ENCODE assay signal across 9 cellular contexts in the genomic region with DNA sequence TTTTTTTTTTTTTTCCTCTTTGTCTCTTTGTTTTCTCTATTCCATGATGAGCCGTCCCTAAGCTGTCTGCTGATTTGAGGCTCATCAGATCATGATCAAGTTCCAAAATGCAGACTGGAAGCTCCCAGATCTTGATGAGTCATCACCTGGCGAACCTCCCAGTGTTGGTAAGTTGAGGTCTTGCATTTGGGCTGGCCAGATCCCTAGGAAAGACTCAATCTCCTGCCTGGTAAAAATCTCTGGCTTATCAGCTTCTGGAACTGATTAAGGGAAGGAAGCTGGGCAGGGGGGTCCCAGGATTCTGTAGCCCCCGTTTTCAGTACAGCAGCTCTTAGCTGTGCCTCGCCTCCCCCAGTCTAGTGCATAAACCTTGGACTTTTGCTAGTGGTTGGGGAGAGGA.
DNase-seq lines count a peak whose midpoint lies in the region; ATAC-seq and TF ChIP-seq lines count a peak whose summit lies in the region.
"Had no signal": no experiment of that assay in that cellular context is flagged by ENCODE, and none has a peak within 500 bp of the region (broad histone marks: within the 10 kb centered on the region; RNA-seq: fewer than 3 reads in every experiment).

No MANE protein-coding gene starts in this region.

- H3K27me3 ChIP-seq in SK-N-SH (ENCODE audit: insufficient read depth) = peaks cover 18% of the 10 kb centered on the region
- H3K27me3 ChIP-seq in esophagus squamous epithelium = peaks cover 0 to 97% (median 6%) of the 10 kb centered on the region in 4 donors
- peaks cover 20 to 30% (median 28%) of the 10 kb centered on the region in 3 donors for H3K27me3 ChIP-seq in gastrocnemius medialis

- no peak for ATAC-seq in gastrocnemius medialis

- H4K20me1 ChIP-seq in SK-N-SH (ENCODE audit: insufficient read depth) = no peaks in the 10 kb centered on the region

- no peak overlapping the region for H3K27ac ChIP-seq in SK-N-SH (ENCODE audit: low read depth in 2 of 2, low read length in 1 of 2)
- no peak overlapping the region for H3K27ac ChIP-seq in esophagus squamous epithelium
- H3K27ac ChIP-seq in gastrocnemius medialis = no peak overlapping the region

- H3K4me3 ChIP-seq in AG09309 (ENCODE audit: control insufficient read depth, low read depth, low read length) (no peak overlapping the region), SK-N-SH (ENCODE audit: low read depth in 2 of 2, low read length in 1 of 2) (no peak overlapping the region), fibroblast of villous mesenchyme (ENCODE audit: low read depth, low read length) (no peak overlapping the region), esophagus squamous epithelium (no peak overlapping the region), gastrocnemius medialis (no peak overlapping the region)

- H3K9me2 ChIP-seq in SK-N-SH = no peaks in the 10 kb centered on the region

- in situ Hi-C loops in gastrocnemius medialis (cut with MboI; ENCODE audit: low sequenced_read_pairs in 4 of 4) = no loop called here

- TF ChIP-seq EP300 in SK-N-SH (IDR thresholded peaks at IDR 0.05; ENCODE audit: borderline replicate concordance in 1 of 2, low read depth in 1 of 2, low read length in 1 of 2) = peak; percentile 13 to 14; a peak in 1 of 4 replicates

- H3K9me3 ChIP-seq in SK-N-SH (no peaks in the 10 kb centered on the region), esophagus squamous epithelium (peaks cover 0 to 14% (median 5%) of the 10 kb centered on the region in 3 donors), gastrocnemius medialis (no peaks in the 10 kb centered on the region)

- TF ChIP-seq CTCF in AG09309 (IDR thresholded peaks at IDR 0.05; ENCODE audit: control insufficient read depth, insufficient read depth, low read depth, low read length, missing control alignments) (no peak), SK-N-SH (IDR thresholded peaks at IDR 0.05) (no peak), fibroblast of villous mesenchyme (IDR thresholded peaks at IDR 0.05; ENCODE audit: insufficient read depth, low read depth, low read length) (no peak), esophagus squamous epithelium (IDR thresholded peaks at IDR 0.05) (no peak), gastrocnemius medialis (IDR thresholded peaks at IDR 0.05 in 4 of 5, conservative IDR thresholded peaks at IDR 0.05 in 1 of 5) (no peak)

- CTCF ChIA-PET in SK-N-SH (lab: Yijun Ruan, JAX) = interaction anchor here (0.6 to 3.6 kb wide), 6 partner anchors 10 to 96 kb away, joined by 3 to 14 read pairs (median 6); no protein-coding TSS in a partner anchor

- H3K4me1 ChIP-seq in SK-N-SH (ENCODE audit: control insufficient read depth in 1 of 2, insufficient read depth in 2 of 2, low read depth in 1 of 2, low read length in 1 of 2) (peaks cover 8 to 9% of the 10 kb centered on the region in 2 experiments; a peak in 2 of 4 replicates), esophagus squamous epithelium (no peaks in the 10 kb centered on the region), gastrocnemius medialis (no peaks in the 10 kb centered on the region)

- H3K4me2 ChIP-seq in SK-N-SH = peak overlapping the region; percentile 52; the same call in 1 of the 2 replicates

- POLR2A ChIA-PET in SK-N-SH (lab: Yijun Ruan, JAX) = interaction anchor here (1.3 kb wide), 2 partner anchors 56 to 123 kb away, joined by 3 read pairs; no protein-coding TSS in a partner anchor

- TF ChIP-seq POLR2A in esophagus squamous epithelium (IDR thresholded peaks at IDR 0.05) (no peak), gastrocnemius medialis (IDR thresholded peaks at IDR 0.05) (no peak)

- H3K36me3 ChIP-seq in SK-N-SH (replicated peaks in 1 of 2; ENCODE audit: control insufficient read depth in 1 of 2, insufficient read depth in 2 of 2, low read length in 1 of 2) = no peaks in the 10 kb centered on the region
- H3K36me3 ChIP-seq in esophagus squamous epithelium = no peaks in the 10 kb centered on the region
- H3K36me3 ChIP-seq in gastrocnemius medialis = no peaks in the 10 kb centered on the region

- H3K79me2 ChIP-seq in SK-N-SH (ENCODE audit: insufficient read depth) = no peaks in the 10 kb centered on the region

- TF ChIP-seq RAD21 in SK-N-SH (IDR thresholded peaks at IDR 0.05; ENCODE audit: low read length) = no peak

- DNase-seq in AG09309 (ENCODE audit: low read depth) (peak; percentile 55), GOT3 (lab: John Stamatoyannopoulos, UW) (peak; percentile 27), SK-N-SH (peak; percentile 66), fibroblast of villous mesenchyme (ENCODE audit: low read depth) (peak; percentile 73), esophagus squamous epithelium (lab: John Stamatoyannopoulos, UW) (no peak), NCI-H524 (lab: John Stamatoyannopoulos, UW) (no peak), NOMO-1 treated with dmso at 0.1 percent for 144 hours (lab: John Stamatoyannopoulos, UW; ENCODE audit: unreplicated experiment) (no peak), gastrocnemius medialis (no peak)
- DNase-seq: DMS153 had no signal

- no peak overlapping the region for H3K9ac ChIP-seq in SK-N-SH

- WGBS in SK-N-SH (ENCODE audit: low lambda C conversion rate) = 3% methylated on average over 4 of the region's 4 CpGs
- 15 to 39% methylated on average over 4 of the region's 4 CpGs for WGBS in esophagus squamous epithelium, 2 donors

- H3F3A ChIP-seq in SK-N-SH (replicated peaks; ENCODE audit: insufficient read depth) = no peaks in the 10 kb centered on the region

- intact Hi-C loops in esophagus squamous epithelium (cut with DNase I) = no loop called here
- intact Hi-C loops in gastrocnemius medialis (cut with DNase I; ENCODE audit: low total_unique reads) = no loop called here

- no peak overlapping the region for H2AFZ ChIP-seq in SK-N-SH (ENCODE audit: low read depth)

TF ChIP-seq in SK-N-SH, 30 proteins besides CTCF, POLR2A, EP300 and RAD21:
- TF ChIP-seq YY1 (IDR thresholded peaks at IDR 0.05; ENCODE audit: low read depth) (no peak), CHD2 (IDR thresholded peaks at IDR 0.05; ENCODE audit: low read length, partially characterized antibody) (peak; percentile 37), NFIC (IDR thresholded peaks at IDR 0.05; ENCODE audit: borderline replicate concordance) (peak; percentile 82), FOSL2 (IDR thresholded peaks at IDR 0.05; ENCODE audit: borderline replicate concordance, low read depth) (peak; percentile 60; the same call in 1 of the 2 replicates), GATA2 (CRISPR knock-in tag; IDR thresholded peaks at IDR 0.05) (no peak; the same call in 1 of the 2 replicates), JUND (IDR thresholded peaks at IDR 0.05) (peak; percentile 75), RCOR1 (IDR thresholded peaks at IDR 0.05; ENCODE audit: low read length) (peak; percentile 33; the same call in 1 of the 2 replicates), POLR2AphosphoS5 (IDR thresholded peaks at IDR 0.05; ENCODE audit: low read depth, low read length) (0 out of 2 replicates have a peak, but pooled peaks have one; percentile 19), TCF12 (IDR thresholded peaks at IDR 0.05) (peak; percentile 80)
- TF ChIP-seq, protein P1, sequence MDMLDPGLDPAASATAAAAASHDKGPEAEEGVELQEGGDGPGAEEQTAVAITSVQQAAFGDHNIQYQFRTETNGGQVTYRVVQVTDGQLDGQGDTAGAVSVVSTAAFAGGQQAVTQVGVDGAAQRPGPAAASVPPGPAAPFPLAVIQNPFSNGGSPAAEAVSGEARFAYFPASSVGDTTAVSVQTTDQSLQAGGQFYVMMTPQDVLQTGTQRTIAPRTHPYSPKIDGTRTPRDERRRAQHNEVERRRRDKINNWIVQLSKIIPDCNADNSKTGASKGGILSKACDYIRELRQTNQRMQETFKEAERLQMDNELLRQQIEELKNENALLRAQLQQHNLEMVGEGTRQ (IDR thresholded peaks at IDR 0.05; ENCODE audit: borderline replicate concordance, low read depth, low read length) = no peak
- TF ChIP-seq, protein P2, sequence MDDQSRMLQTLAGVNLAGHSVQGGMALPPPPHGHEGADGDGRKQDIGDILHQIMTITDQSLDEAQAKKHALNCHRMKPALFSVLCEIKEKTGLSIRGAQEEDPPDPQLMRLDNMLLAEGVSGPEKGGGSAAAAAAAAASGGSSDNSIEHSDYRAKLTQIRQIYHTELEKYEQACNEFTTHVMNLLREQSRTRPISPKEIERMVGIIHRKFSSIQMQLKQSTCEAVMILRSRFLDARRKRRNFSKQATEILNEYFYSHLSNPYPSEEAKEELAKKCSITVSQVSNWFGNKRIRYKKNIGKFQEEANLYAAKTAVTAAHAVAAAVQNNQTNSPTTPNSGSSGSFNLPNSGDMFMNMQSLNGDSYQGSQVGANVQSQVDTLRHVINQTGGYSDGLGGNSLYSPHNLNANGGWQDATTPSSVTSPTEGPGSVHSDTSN (IDR thresholded peaks at IDR 0.05) = peak; percentile 46; the same call in 1 of the 2 replicates
- TF ChIP-seq, protein P3, sequence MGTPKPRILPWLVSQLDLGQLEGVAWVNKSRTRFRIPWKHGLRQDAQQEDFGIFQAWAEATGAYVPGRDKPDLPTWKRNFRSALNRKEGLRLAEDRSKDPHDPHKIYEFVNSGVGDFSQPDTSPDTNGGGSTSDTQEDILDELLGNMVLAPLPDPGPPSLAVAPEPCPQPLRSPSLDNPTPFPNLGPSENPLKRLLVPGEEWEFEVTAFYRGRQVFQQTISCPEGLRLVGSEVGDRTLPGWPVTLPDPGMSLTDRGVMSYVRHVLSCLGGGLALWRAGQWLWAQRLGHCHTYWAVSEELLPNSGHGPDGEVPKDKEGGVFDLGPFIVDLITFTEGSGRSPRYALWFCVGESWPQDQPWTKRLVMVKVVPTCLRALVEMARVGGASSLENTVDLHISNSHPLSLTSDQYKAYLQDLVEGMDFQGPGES (IDR thresholded peaks at IDR 0.05; ENCODE audit: low read depth, low read length) = no peak

Comparison
In these comparisons a context has a peak if more than half of its experiments do, and no peak if none do; other contexts are left out.
1. DNase-seq: peak in AG09309 (single experiment), GOT3 (single experiment), SK-N-SH (single experiment) and fibroblast of villous mesenchyme (single experiment); none in esophagus squamous epithelium (single experiment), NCI-H524 (0 of 2), NOMO-1 treated with dmso at 0.1 percent for 144 hours (single experiment) and gastrocnemius medialis (0 of 2).